ENCODE assay signal across 8 cellular contexts in genomic region chrX:49054073-49054762, GRCh38. TPM values are rescaled to one million over a fixed set of nuclear protein-coding genes. Genes with fewer than 3 reads are reported as not detected.
A peak's percentile ranks its signal among the peaks of the same experiment; 100 is the strongest.
DNase-seq lines count a peak whose midpoint lies in the region; ATAC-seq, FAIRE-seq and TF ChIP-seq lines count a peak whose summit lies in the region.

No MANE protein-coding gene starts in this region.

- H3K79me2 ChIP-seq in PC-3 (ENCODE audit: low read length) (0 out of 2 replicates have a peak, but pooled peaks cover under 1% of the 10 kb centered on the region), endothelial cell of umbilical vein (ENCODE audit: control insufficient read depth, insufficient read depth, low read length) (no peaks in the 10 kb centered on the region)

- H3K4me1 Mint-ChIP-seq in CD14-positive monocyte = peaks cover 19% of the 10 kb centered on the region

- no peaks in the 10 kb centered on the region for H3K36me3 Mint-ChIP-seq in CD14-positive monocyte

- H3K27me3 ChIP-seq in PC-3 (ENCODE audit: low read length) (no peaks in the 10 kb centered on the region), endothelial cell of umbilical vein (ENCODE audit: control insufficient read depth in 2 of 2, insufficient read depth in 2 of 2, low read length in 2 of 2) (no peaks in the 10 kb centered on the region), neutrophil (no peaks in the 10 kb centered on the region)

- no peaks in the 10 kb centered on the region for H3K9me3 ChIP-seq in PC-3 (ENCODE audit: low read length)
- no peaks in the 10 kb centered on the region for H3K9me3 ChIP-seq in endothelial cell of umbilical vein (replicated peaks; ENCODE audit: control insufficient read depth, insufficient read depth, low read length)
- H3K9me3 ChIP-seq in neutrophil = no peaks in the 10 kb centered on the region

- no peaks in the 10 kb centered on the region for H4K20me1 ChIP-seq in PC-3 (ENCODE audit: low read length)
- no peaks in the 10 kb centered on the region for H4K20me1 ChIP-seq in endothelial cell of umbilical vein (replicated peaks; ENCODE audit: control insufficient read depth, extremely low read depth, insufficient read depth, low read length)

- no peaks in the 10 kb centered on the region for H3K9me1 ChIP-seq in endothelial cell of umbilical vein (replicated peaks; ENCODE audit: control insufficient read depth, extremely low read depth, insufficient read depth, low read length)

- no peak for TF ChIP-seq POLR2A in endothelial cell of umbilical vein (IDR thresholded peaks at IDR 0.05; ENCODE audit: low read depth, low read length)

- H3K27ac Mint-ChIP-seq in CD14-positive monocyte = peak overlapping the region; percentile 45 to 90 (median 68)

- H3K4me2 ChIP-seq in PC-3 (ENCODE audit: low read length) = peak overlapping the region; percentile 81
- H3K4me2 ChIP-seq in endothelial cell of umbilical vein (ENCODE audit: insufficient read depth, low read length) = peak overlapping the region; percentile 49

- no peaks in the 10 kb centered on the region for H3K4me1 ChIP-seq in PC-3 (ENCODE audit: insufficient read depth, low read length)
- peaks cover 9% of the 10 kb centered on the region for H3K4me1 ChIP-seq in endothelial cell of umbilical vein (ENCODE audit: control insufficient read depth, extremely low read depth, insufficient read depth, low read length)
- no peaks in the 10 kb centered on the region for H3K4me1 ChIP-seq in neutrophil (ENCODE audit: control insufficient read depth in 1 of 2, insufficient read depth in 1 of 2, low read depth in 1 of 2, low read length in 1 of 2)

- dilution Hi-C loops in endothelial cell of umbilical vein (cut with MboI; ENCODE audit: extremely low pct_ligation_motif_present, low sequenced_read_pairs) = no loop called here

- H3K27ac ChIP-seq in PC-3 (ENCODE audit: low read length) (no peak overlapping the region), endothelial cell of umbilical vein (ENCODE audit: insufficient read depth, low read depth, low read length) (no peak overlapping the region), neutrophil (peak overlapping the region; percentile 89)

- H3K36me3 ChIP-seq in PC-3 (ENCODE audit: low read depth, low read length) = no peaks in the 10 kb centered on the region
- H3K36me3 ChIP-seq in endothelial cell of umbilical vein (ENCODE audit: control insufficient read depth in 2 of 2, extremely low read depth in 1 of 2, insufficient read depth in 2 of 2, low read length in 2 of 2) = no peaks in the 10 kb centered on the region
- H3K36me3 ChIP-seq in neutrophil = no peaks in the 10 kb centered on the region

- FAIRE-seq in endothelial cell of umbilical vein (lab: Jason Lieb, UNC) = peak; percentile 12

- peaks cover 0 to 8% (median 3%) of the 10 kb centered on the region in 7 donors for H3K9me3 Mint-ChIP-seq in CD14-positive monocyte

- H3K9me2 ChIP-seq in PC-3 (replicated peaks; ENCODE audit: low read length) = no peaks in the 10 kb centered on the region; the same call in 1 of the 2 replicates

- BruUV-seq in PC-3 (replicated peaks; lab: Mats Ljungman, UMichigan) (no TSS peak), endothelial cell of umbilical vein (replicated peaks; lab: Mats Ljungman, UMichigan) (no TSS peak)

- DNase-seq in CD14-positive monocyte (ENCODE audit: low spot score) (no peak), PC-3 (no peak), endothelial cell of umbilical vein (ENCODE audit: low read depth, low spot score) (no peak), D341Med (ENCODE audit: low spot score) (no peak), DMS153 treated with DMSO at 0.1 percent for 48 hours (lab: John Stamatoyannopoulos, UW; ENCODE audit: unreplicated experiment) (no peak), amygdala (lab: John Stamatoyannopoulos, UW) (no peak), globus pallidus (ENCODE audit: low spot score) (no peak)

- no peak for ATAC-seq in PC-3

- CTCF ChIA-PET in PC-3 (lab: Charles Lee) (no interaction called here), endothelial cell of umbilical vein (lab: Charles Lee) (no interaction called here)

- no peaks in the 10 kb centered on the region for H3F3A ChIP-seq in PC-3 (ENCODE audit: low read length, unreplicated experiment)

- TF ChIP-seq CTCF in CD14-positive monocyte (IDR thresholded peaks at IDR 0.05) = no peak
- no peak for TF ChIP-seq CTCF in PC-3 (conservative IDR thresholded peaks at IDR 0.05; ENCODE audit: low read depth, low read length)
- TF ChIP-seq CTCF in endothelial cell of umbilical vein (IDR thresholded peaks at IDR 0.05; ENCODE audit: extremely low read depth in 1 of 2, insufficient read depth in 1 of 2, low read depth in 1 of 2, low read length in 2 of 2) = no peak
- TF ChIP-seq CTCF in neutrophil (IDR thresholded peaks at IDR 0.05) = no peak

- intact Hi-C loops in CD14-positive monocyte (cut with micrococcal nuclease) (no loop called here), PC-3 (cut with micrococcal nuclease) (no loop called here), endothelial cell of umbilical vein (cut with micrococcal nuclease) (no loop called here)

- peak overlapping the region; percentile 49 to 86 for H3K4me3 Mint-ChIP-seq in CD14-positive monocyte

- H2AFZ ChIP-seq in PC-3 (ENCODE audit: low read length) (peak overlapping the region; percentile 78; the same call in 1 of the 2 replicates), endothelial cell of umbilical vein (ENCODE audit: low read depth, low read length) (no peak overlapping the region)

- POLR2A ChIA-PET in PC-3 (lab: Charles Lee; ENCODE audit: unreplicated experiment) (no interaction called here), endothelial cell of umbilical vein (lab: Charles Lee) (no interaction called here)

- H3K27me3 Mint-ChIP-seq in CD14-positive monocyte (ENCODE audit: low read depth in 3 of 3) = peaks cover 0 to 7% (median 4%) of the 10 kb centered on the region in 3 donors

- H3K9ac ChIP-seq in PC-3 (ENCODE audit: low read length) (peak overlapping the region; percentile 70), endothelial cell of umbilical vein (replicated peaks; ENCODE audit: extremely low read depth, insufficient read depth, low read length) (no peak overlapping the region)

- H3K4me3 ChIP-seq in PC-3 (ENCODE audit: low read length) (peak overlapping the region; percentile 70), endothelial cell of umbilical vein (replicated peaks in 1 of 3; ENCODE audit: insufficient read depth in 1 of 3, low read depth in 1 of 3, low read length in 3 of 3) (peak overlapping the region in 2 of 3 experiments; percentile 54 to 83), neutrophil (ENCODE audit: low read depth in 1 of 2, low read length in 1 of 2) (peak overlapping the region; percentile 55 to 66)

RNA-seq across cellular contexts. Expression of gene CCDC120, which starts 4.6 kb away (rescaled TPM):
- under 1 TPM in 1 of 2 donors, not detected in 1; 0.11 TPM for polyA plus RNA-seq in CD14-positive monocyte
- 5.3 and 7.1 TPM in 2 replicates for total RNA-seq in PC-3 (2014; rRNA removed)
- total RNA-seq in endothelial cell of umbilical vein = 5.7 and 6.4 TPM in 2 replicates
- polyA plus RNA-seq in endothelial cell of umbilical vein = 2.8 and 3.1 TPM in 2 replicates
- polyA plus RNA-seq in endothelial cell of umbilical vein (2011; cell fraction: cytosol; rRNA removed) = 1.9 and 2.8 TPM in 2 replicates
- 7.8 and 11.9 TPM in 2 replicates for polyA plus RNA-seq in endothelial cell of umbilical vein (2011; cell fraction: nucleus; rRNA removed)
- 2.7 and 3.5 TPM in 2 replicates for polyA plus RNA-seq in endothelial cell of umbilical vein (2012)
- polyA minus RNA-seq in endothelial cell of umbilical vein = 1.8 and 3.5 TPM in 2 replicates
- polyA minus RNA-seq in endothelial cell of umbilical vein (2011; cell fraction: cytosol; rRNA and poly(A)+ RNA removed) = 4.6 TPM
- polyA minus RNA-seq in endothelial cell of umbilical vein (2011; cell fraction: nucleus; rRNA and poly(A)+ RNA removed) = 2.3 and 3.1 TPM in 2 replicates

RNA-seq across cellular contexts. Expression of gene TFE3, which starts 11.1 kb away (rescaled TPM):
- 10 to 100 TPM; 12.8 to 22.0 TPM for polyA plus RNA-seq in CD14-positive monocyte
- 46.9 and 56.9 TPM in 2 replicates for total RNA-seq in PC-3 (2014; rRNA removed)
- total RNA-seq in endothelial cell of umbilical vein = 35.5 and 37.1 TPM in 2 replicates
- polyA plus RNA-seq in endothelial cell of umbilical vein = 22.3 and 26.8 TPM in 2 replicates
- 13.5 and 18.2 TPM in 2 replicates for polyA plus RNA-seq in endothelial cell of umbilical vein (2011; cell fraction: cytosol; rRNA removed)
- polyA plus RNA-seq in endothelial cell of umbilical vein (2011; cell fraction: nucleus; rRNA removed) = 19.1 and 21.2 TPM in 2 replicates
- polyA plus RNA-seq in endothelial cell of umbilical vein (2012) = 34.9 and 39.8 TPM in 2 replicates
- 25.1 and 40.6 TPM in 2 replicates for polyA minus RNA-seq in endothelial cell of umbilical vein
- polyA minus RNA-seq in endothelial cell of umbilical vein (2011; cell fraction: cytosol; rRNA and poly(A)+ RNA removed) = 34.6 TPM
- 13.8 and 17.8 TPM in 2 replicates for polyA minus RNA-seq in endothelial cell of umbilical vein (2011; cell fraction: nucleus; rRNA and poly(A)+ RNA removed)

RNA-seq across cellular contexts. Expression of gene PRAF2, which starts 19.6 kb away (rescaled TPM):
- polyA plus RNA-seq in CD14-positive monocyte (1 to 10 TPM; 4.1 to 5.5 TPM), endothelial cell of umbilical vein (36.2 and 40.1 TPM in 2 replicates)
- total RNA-seq in PC-3 (2014; rRNA removed) (0.07 and 0.69 TPM in 2 replicates), endothelial cell of umbilical vein (41.6 and 45.4 TPM in 2 replicates)
- 33.0 and 45.2 TPM in 2 replicates for polyA plus RNA-seq in endothelial cell of umbilical vein (2011; cell fraction: cytosol; rRNA removed)
- 11.1 and 12.6 TPM in 2 replicates for polyA plus RNA-seq in endothelial cell of umbilical vein (2011; cell fraction: nucleus; rRNA removed)
- 44.1 and 67.8 TPM in 2 replicates for polyA plus RNA-seq in endothelial cell of umbilical vein (2012)
- 14.5 and 18.1 TPM in 2 replicates for polyA minus RNA-seq in endothelial cell of umbilical vein
- polyA minus RNA-seq in endothelial cell of umbilical vein (2011; cell fraction: cytosol; rRNA and poly(A)+ RNA removed) = 7.5 TPM
- polyA minus RNA-seq in endothelial cell of umbilical vein (2011; cell fraction: nucleus; rRNA and poly(A)+ RNA removed) = 3.0 and 10.2 TPM in 2 replicates

RNA-seq across cellular contexts. Expression of gene WDR45, which starts 25.5 kb away (rescaled TPM):
- polyA plus RNA-seq in CD14-positive monocyte (10 to 100 TPM; 83.1 to 83.8 TPM), endothelial cell of umbilical vein (70.4 and 73.1 TPM in 2 replicates)
- total RNA-seq in PC-3 (2014; rRNA removed) (27.2 and 34.8 TPM in 2 replicates), endothelial cell of umbilical vein (29.9 and 32.2 TPM in 2 replicates)
- polyA plus RNA-seq in endothelial cell of umbilical vein (2011; cell fraction: cytosol; rRNA removed) = 42.1 and 46.4 TPM in 2 replicates
- polyA plus RNA-seq in endothelial cell of umbilical vein (2011; cell fraction: nucleus; rRNA removed) = 202 and 215 TPM in 2 replicates
- 33.1 and 34.4 TPM in 2 replicates for polyA plus RNA-seq in endothelial cell of umbilical vein (2012)
- polyA minus RNA-seq in endothelial cell of umbilical vein = 60.5 TPM in 2 replicates
- 95.3 TPM for polyA minus RNA-seq in endothelial cell of umbilical vein (2011; cell fraction: cytosol; rRNA and poly(A)+ RNA removed)
- polyA minus RNA-seq in endothelial cell of umbilical vein (2011; cell fraction: nucleus; rRNA and poly(A)+ RNA removed) = 38.6 and 38.8 TPM in 2 replicates

RNA-seq across cellular contexts. Expression of gene GRIPAP1, which starts 52.2 kb away (rescaled TPM):
- 10 to 100 TPM in 1 of 2 donors, 1 to 10 TPM in 1; 3.8 to 10.7 TPM for polyA plus RNA-seq in CD14-positive monocyte
- total RNA-seq in PC-3 (2014; rRNA removed) = 31.1 and 44.3 TPM in 2 replicates
- 48.5 and 49.4 TPM in 2 replicates for total RNA-seq in endothelial cell of umbilical vein
- 19.0 and 25.3 TPM in 2 replicates for polyA plus RNA-seq in endothelial cell of umbilical vein
- 25.4 and 27.1 TPM in 2 replicates for polyA plus RNA-seq in endothelial cell of umbilical vein (2011; cell fraction: cytosol; rRNA removed)
- 136 and 138 TPM in 2 replicates for polyA plus RNA-seq in endothelial cell of umbilical vein (2011; cell fraction: nucleus; rRNA removed)
- polyA plus RNA-seq in endothelial cell of umbilical vein (2012) = 32.3 and 37.9 TPM in 2 replicates
- polyA minus RNA-seq in endothelial cell of umbilical vein = 37.6 and 39.8 TPM in 2 replicates
- polyA minus RNA-seq in endothelial cell of umbilical vein (2011; cell fraction: cytosol; rRNA and poly(A)+ RNA removed) = 14.7 TPM
- polyA minus RNA-seq in endothelial cell of umbilical vein (2011; cell fraction: nucleus; rRNA and poly(A)+ RNA removed) = 26.2 and 39.1 TPM in 2 replicates

Comparison
In these comparisons a context has a peak if more than half of its experiments do, and no peak if none do; other contexts are left out.
1. RNA of gene PRAF2, which starts 19.6 kb away (total RNA-seq): 41.6 to 45.4 TPM in endothelial cell of umbilical vein; 0.07 to 0.69 TPM in PC-3; every median in the first group is over 10 times any median in the second.
2. Peak in every context shown above with its lines, with median percentiles within 50 percentile points of each other: H3K4me3 ChIP-seq.